ENCODE assay signal across 33 cellular contexts in genomic region chr3:23649502-23649901, GRCh38.
DNase-seq lines count a peak whose midpoint lies in the region; ATAC-seq, FAIRE-seq and TF ChIP-seq lines count a peak whose summit lies in the region.
"Had no signal": no experiment of that assay in that cellular context is flagged by ENCODE, and none has a peak within 500 bp of the region (broad histone marks: within the 10 kb centered on the region; RNA-seq: fewer than 3 reads in every experiment).

No MANE protein-coding gene starts in this region.

- no peak overlapping the region for H3K9ac ChIP-seq in GM23248
- H3K9ac ChIP-seq in PC-3 (ENCODE audit: low read length): no peak overlapping the region
- H3K9ac ChIP-seq in HepG2 (ENCODE audit: insufficient read depth, low read depth, low read length): no peak overlapping the region
- H3K9ac ChIP-seq: BLaER1 had no signal

- peaks cover 10% of the 10 kb centered on the region for H3K4me1 Mint-ChIP-seq in Calu3 (ENCODE audit: low read depth, unreplicated experiment)
- H3K4me1 Mint-ChIP-seq: activated CD8-positive, alpha-beta memory T cell treated with anti-CD3 and anti-CD28 coated beads, Interleukin-2, amount 10 ng/mL, durations not matched to agents 7 days and 5 days had no signal

- WGBS in A549 (ENCODE audit: missing lambda C conversion rate): 78% methylated on average over 4 of the region's 4 CpGs
- WGBS in GM23248 (ENCODE audit: low coverage in 1 of 2, low lambda C conversion rate in 2 of 2, missing lambda C conversion rate in 2 of 2), 2 experiments: 71 to 74% methylated on average over 4 of the region's 4 CpGs
- 77 to 83% methylated on average over 4 of the region's 4 CpGs for WGBS in upper lobe of left lung, 2 donors
- 4% methylated on average over 4 of the region's 4 CpGs for WGBS in HepG2 (ENCODE audit: low lambda C conversion rate)

- H3K27me3 Mint-ChIP-seq in Calu3 (ENCODE audit: unreplicated experiment): peaks cover 13% of the 10 kb centered on the region
- H3K27me3 Mint-ChIP-seq: activated B cell treated with CpG ODN at 0.5 μM for 24 hours had no signal

- H3K27ac ChIP-seq in A549 (peak overlapping the region; percentile 45 to 55; a peak in 5 of 6 replicates), GM23248 (no peak overlapping the region), PC-3 (ENCODE audit: low read length) (peak overlapping the region; percentile 88; the same call in 1 of the 2 replicates), upper lobe of left lung (no peak overlapping the region), HepG2 (ENCODE audit: extremely low read length, insufficient read depth, low read length) (no peak overlapping the region)
- H3K27ac ChIP-seq: adrenal gland, BLaER1, brain microvascular endothelial cell, dorsolateral prefrontal cortex, left lung, tibial artery had no signal

- H3K9me2 ChIP-seq in GM23248 (ENCODE audit: insufficient read depth): no peaks in the 10 kb centered on the region
- no peaks in the 10 kb centered on the region for H3K9me2 ChIP-seq in PC-3 (replicated peaks; ENCODE audit: low read length)

- no peak for TF ChIP-seq POLR2A in A549 (IDR thresholded peaks at IDR 0.05; ENCODE audit: low read length)
- no peak for TF ChIP-seq POLR2A in upper lobe of left lung (IDR thresholded peaks at IDR 0.05)
- TF ChIP-seq POLR2A in HepG2 (IDR thresholded peaks at IDR 0.05; ENCODE audit: insufficient read depth in 1 of 2, low read depth in 2 of 2, low read length in 2 of 2): no peak

- POLR2A ChIA-PET in A549 (lab: Yijun Ruan, JAX): interaction anchor here (0.6 kb wide), 1 partner anchor 84 kb away, joined by 3 read pairs; no protein-coding TSS in a partner anchor
- POLR2A ChIA-PET in PC-3 (lab: Charles Lee; ENCODE audit: unreplicated experiment): interaction anchor here (0.6 to 1.0 kb wide), 2 partner anchors 36 to 534 kb away, joined by 3 to 4 read pairs; no protein-coding TSS in a partner anchor
- POLR2A ChIA-PET in HepG2 (lab: Yijun Ruan, JAX): no interaction called here

- no peaks in the 10 kb centered on the region for H3K9me3 Mint-ChIP-seq in Calu3 (ENCODE audit: low read depth, unreplicated experiment)
- H3K9me3 Mint-ChIP-seq: activated B cell treated with CpG ODN at 0.5 μM for 24 hours, natural killer cell had no signal

- no peaks in the 10 kb centered on the region for H4K20me1 ChIP-seq in GM23248 (ENCODE audit: insufficient read depth)
- no peaks in the 10 kb centered on the region for H4K20me1 ChIP-seq in PC-3 (ENCODE audit: low read length)
- no peaks in the 10 kb centered on the region for H4K20me1 ChIP-seq in HepG2 (ENCODE audit: insufficient read depth, low read length)
- H4K20me1 ChIP-seq: BLaER1 had no signal

- no peak overlapping the region for H2AFZ ChIP-seq in GM23248
- no peak overlapping the region for H2AFZ ChIP-seq in PC-3 (ENCODE audit: low read length)
- H2AFZ ChIP-seq in HepG2 (ENCODE audit: low read length): no peak overlapping the region

- no peak overlapping the region for H3K4me3 ChIP-seq in A549
- no peak overlapping the region for H3K4me3 ChIP-seq in GM23248
- no peak overlapping the region for H3K4me3 ChIP-seq in PC-3 (ENCODE audit: low read length)
- no peak overlapping the region for H3K4me3 ChIP-seq in upper lobe of left lung
- no peak overlapping the region for H3K4me3 ChIP-seq in HepG2 (replicated peaks in 1 of 3; ENCODE audit: insufficient read depth in 1 of 3, low read depth in 2 of 3, low read length in 3 of 3)
- H3K4me3 ChIP-seq: adrenal gland, BLaER1, dorsolateral prefrontal cortex, left lung, tibial artery had no signal

- H3K4me2 ChIP-seq in A549 (peak overlapping the region; percentile 20; the same call in 2 of the 3 replicates), GM23248 (ENCODE audit: unreplicated experiment) (peak overlapping the region; percentile 20), PC-3 (ENCODE audit: low read length) (peak overlapping the region; percentile 18), HepG2 (ENCODE audit: low read depth, low read length) (no peak overlapping the region)

- intact Hi-C loops in PC-3 (cut with micrococcal nuclease) (no loop called here), Calu3 (cut with micrococcal nuclease; ENCODE audit: unreplicated experiment) (no loop called here), HepG2 (cut with micrococcal nuclease; ENCODE audit: unreplicated experiment) (no loop called here)

- in situ Hi-C loops in GM23248 (cut with MboI): no loop called here
- in situ Hi-C loops in HepG2 (cut with HindIII; ENCODE audit: extremely low pct_ligation_motif_present, low pct_unique_long_range_greater_than_20kb): no loop called here

- H3F3A ChIP-seq in GM23248 (ENCODE audit: insufficient read depth) (peaks cover 18% of the 10 kb centered on the region), PC-3 (ENCODE audit: low read length, unreplicated experiment) (no peaks in the 10 kb centered on the region)

- H3K36me3 Mint-ChIP-seq in Calu3 (ENCODE audit: insufficient read depth, unreplicated experiment): no peaks in the 10 kb centered on the region
- H3K36me3 Mint-ChIP-seq: activated CD8-positive, alpha-beta memory T cell treated with anti-CD3 and anti-CD28 coated beads, Interleukin-2, amount 10 ng/mL, durations not matched to agents 7 days and 5 days; natural killer cell had no signal

- no peaks in the 10 kb centered on the region for H3K36me3 ChIP-seq in GM23248 (ENCODE audit: low read depth)
- H3K36me3 ChIP-seq in PC-3 (ENCODE audit: low read depth, low read length): no peaks in the 10 kb centered on the region
- H3K36me3 ChIP-seq in upper lobe of left lung: no peaks in the 10 kb centered on the region
- no peaks in the 10 kb centered on the region for H3K36me3 ChIP-seq in HepG2 (replicated peaks in 1 of 2; ENCODE audit: control insufficient read depth in 1 of 2, insufficient read depth in 2 of 2, low read length in 2 of 2)
- H3K36me3 ChIP-seq: adrenal gland, BLaER1, brain microvascular endothelial cell, left lung, tibial artery had no signal

- BruUV-seq in PC-3 (replicated peaks; lab: Mats Ljungman, UMichigan) (no TSS peak), Calu3 (replicated peaks; lab: Mats Ljungman, UMichigan) (no TSS peak), HepG2 (replicated peaks; lab: Mats Ljungman, UMichigan) (no TSS peak)

- peaks cover 26% of the 10 kb centered on the region for H3K4me1 ChIP-seq in A549
- peaks cover 28% of the 10 kb centered on the region for H3K4me1 ChIP-seq in GM23248 (ENCODE audit: insufficient read depth)
- H3K4me1 ChIP-seq in PC-3 (ENCODE audit: insufficient read depth, low read length): peaks cover 42% of the 10 kb centered on the region
- H3K4me1 ChIP-seq in upper lobe of left lung: peaks cover 0 to 3% (median 0%) of the 10 kb centered on the region in 4 donors
- H3K4me1 ChIP-seq in HepG2 (ENCODE audit: insufficient read depth, low read length): no peaks in the 10 kb centered on the region
- H3K4me1 ChIP-seq: Caco-2, left lung, tibial artery had no signal

- TF ChIP-seq RAD21 in A549 (conservative IDR thresholded peaks at IDR 0.05 in 1 of 2, IDR thresholded peaks at IDR 0.05 in 1 of 2) (no peak), HepG2 (CRISPR knock-in tag; IDR thresholded peaks at IDR 0.05) (no peak)

- H3K79me2 ChIP-seq in GM23248 (ENCODE audit: insufficient read depth) (no peaks in the 10 kb centered on the region), PC-3 (ENCODE audit: low read length) (no peaks in the 10 kb centered on the region), HepG2 (ENCODE audit: insufficient read depth, low read length) (no peaks in the 10 kb centered on the region)

- no peaks in the 10 kb centered on the region for H3K27me3 ChIP-seq in GM23248 (replicated peaks; ENCODE audit: insufficient read depth)
- no peaks in the 10 kb centered on the region for H3K27me3 ChIP-seq in PC-3 (ENCODE audit: low read length)
- no peaks in the 10 kb centered on the region for H3K27me3 ChIP-seq in upper lobe of left lung
- no peaks in the 10 kb centered on the region; a peak in 1 of 5 replicates for H3K27me3 ChIP-seq in HepG2 (ENCODE audit: control insufficient read depth in 1 of 2, insufficient read depth in 2 of 2, low read length in 2 of 2)
- H3K27me3 ChIP-seq: adrenal gland, brain microvascular endothelial cell, dorsolateral prefrontal cortex, left lung, tibial artery had no signal

- H3K27ac Mint-ChIP-seq in Calu3 (ENCODE audit: unreplicated experiment): no peak overlapping the region
- H3K27ac Mint-ChIP-seq: activated B cell treated with CpG ODN at 0.5 μM for 24 hours; activated CD8-positive, alpha-beta memory T cell treated with anti-CD3 and anti-CD28 coated beads, Interleukin-2, amount 10 ng/mL, durations not matched to agents 7 days and 5 days; activated T-cell treated with anti-CD3 and anti-CD28 coated beads, Interleukin-2, amount 50 U/mL, for 72 hours; natural killer cell had no signal

- H3K9me3 ChIP-seq in A549 (no peaks in the 10 kb centered on the region), GM23248 (ENCODE audit: low read depth) (no peaks in the 10 kb centered on the region), PC-3 (ENCODE audit: low read length) (no peaks in the 10 kb centered on the region), upper lobe of left lung (no peaks in the 10 kb centered on the region), HepG2 (ENCODE audit: low read length) (no peaks in the 10 kb centered on the region)
- H3K9me3 ChIP-seq: adrenal gland, BLaER1, Caco-2, left lung, tibial artery had no signal

- no peak for TF ChIP-seq EP300 in A549 (IDR thresholded peaks at IDR 0.05)
- no peak for TF ChIP-seq EP300 in upper lobe of left lung (IDR thresholded peaks at IDR 0.05)
- no peak for TF ChIP-seq EP300 in HepG2 (IDR thresholded peaks at IDR 0.05; ENCODE audit: low read depth in 2 of 2, low read length in 2 of 2)
- no peak for TF ChIP-seq EP300 in HepG2 (CRISPR knock-in tag; IDR thresholded peaks at IDR 0.05; ENCODE audit: borderline replicate concordance)

- no peak for TF ChIP-seq CTCF in A549 (IDR thresholded peaks at IDR 0.05)
- TF ChIP-seq CTCF in PC-3 (conservative IDR thresholded peaks at IDR 0.05; ENCODE audit: low read depth, low read length): no peak
- TF ChIP-seq CTCF in upper lobe of left lung (IDR thresholded peaks at IDR 0.05): no peak
- no peak for TF ChIP-seq CTCF in Calu3 (IDR thresholded peaks at IDR 0.05; ENCODE audit: unreplicated experiment)
- no peak for TF ChIP-seq CTCF in HepG2 (CRISPR knock-in tag; IDR thresholded peaks at IDR 0.05)

- H3K4me3 Mint-ChIP-seq in Calu3 (ENCODE audit: low read depth, unreplicated experiment): no peak overlapping the region
- H3K4me3 Mint-ChIP-seq: activated B cell treated with CpG ODN at 0.5 μM for 24 hours; activated CD8-positive, alpha-beta memory T cell treated with anti-CD3 and anti-CD28 coated beads, Interleukin-2, amount 10 ng/mL, durations not matched to agents 7 days and 5 days; activated T-cell treated with anti-CD3 and anti-CD28 coated beads, Interleukin-2, amount 50 U/mL, for 72 hours; natural killer cell had no signal

- CTCF ChIA-PET in A549 (lab: Yijun Ruan, JAX): interaction anchor here (0.8 to 2.9 kb wide), 4 partner anchors 10 to 124 kb away, joined by 3 to 13 read pairs (median 6); no protein-coding TSS in a partner anchor
- CTCF ChIA-PET in PC-3 (lab: Charles Lee): interaction anchor here (1.0 kb wide), 1 partner anchor 151 kb away, joined by 4 read pairs; no protein-coding TSS in a partner anchor
- CTCF ChIA-PET in Calu3 (lab: Charles Lee): interaction anchor here (0.6 kb wide), 1 partner anchor 162 kb away, joined by 3 read pairs; no protein-coding TSS in a partner anchor
- CTCF ChIA-PET in HepG2 (lab: Yijun Ruan, JAX; ENCODE audit: low intra/inter-chr PET ratio, low total read pairs): no interaction called here

- ATAC-seq in A549 (no peak), PC-3 (no peak), GM21528 (IDR thresholded peaks at IDR 0.05; ENCODE audit: low FRiP score, unreplicated experiment) (no peak), upper lobe of left lung (ENCODE audit: low FRiP score in 2 of 2) (no peak), HepG2 (no peak)
- ATAC-seq: activated CD8-positive, alpha-beta memory T cell treated with anti-CD3 and anti-CD28 coated beads, Interleukin-2, amount 10 ng/mL, durations not matched to agents 7 days and 5 days; activated T-cell treated with anti-CD3 and anti-CD28 coated beads, Interleukin-2, amount 50 U/mL, for 72 hours had no signal

- DNase-seq in A549 (ENCODE audit: low read depth in 1 of 2, low spot score in 1 of 2) (no peak), GM23248 (no peak), PC-3 (no peak), iPS-NIHi7 (ENCODE audit: extremely low spot score) (peak; percentile 56), upper lobe of left lung (no peak), Calu3 (no peak), HepG2 (ENCODE audit: low spot score) (no peak)
- DNase-seq: ACHN; activated B cell treated with CpG ODN at 0.5 μM for 24 hours; activated CD8-positive, alpha-beta memory T cell treated with anti-CD3 and anti-CD28 coated beads, Interleukin-2, amount 10 ng/mL, durations not matched to agents 7 days and 5 days; activated naive CD4-positive, alpha-beta T cell; activated T-cell treated with anti-CD3 and anti-CD28 coated beads, Interleukin-2, amount 50 U/mL, for 72 hours; brain microvascular endothelial cell; Caco-2; dorsolateral prefrontal cortex; GOT3; hypothalamus; KG1; left lung; midbrain; natural killer cell; NCI-H1417 treated with DMSO at 0.1 percent for 48 hours; NCI-H2081; NCI-H345; NCI-H774; retina; stimulated activated CD4-positive, alpha-beta T cell treated with anti-CD3 and anti-CD28 coated beads, Interleukin-1b, Interleukin-23, amount 100 ng/mL, for 48 hours; stimulated activated CD8-positive, alpha-beta memory T cell treated with anti-CD3 and anti-CD28 coated beads, Interleukin-4, amount 100 ng/mL, for 48 hours; tibial artery had no signal

- FAIRE-seq in A549 (lab: Jason Lieb, UNC) (no peak), HepG2 (lab: Jason Lieb, UNC) (no peak)
- FAIRE-seq: small intestine had no signal

Comparison
In these comparisons a context has a peak if more than half of its experiments do, and no peak if none do; other contexts are left out.
1. H3K27ac ChIP-seq: peak in A549 (2 of 2) and PC-3 (single experiment); none in GM23248 (single experiment), upper lobe of left lung (0 of 4) and HepG2 (single experiment).